In genomic region chr13:21297914-21298831, GRCh38 we compare ENCODE assay signal across 8 cellular contexts.
DNase-seq lines count a peak whose midpoint lies in the region; ATAC-seq, FAIRE-seq and TF ChIP-seq lines count a peak whose summit lies in the region.

No MANE protein-coding gene starts in this region.

- DNase-seq in CD14-positive monocyte (ENCODE audit: low spot score) = peak; percentile 69
- DNase-seq in NCI-H526 (lab: John Stamatoyannopoulos, UW) = peak; percentile 89 to 98
- DNase-seq in activated CD4-positive, alpha-beta T cell treated with anti-CD3 and anti-CD28 coated beads, Interleukin-2, amount 50 U/mL, for 24 hours (ENCODE audit: low read depth in 1 of 2, low spot score in 1 of 2) = peak; percentile 71 to 80
- peak; percentile 80 to 92 for DNase-seq in dermis microvascular lymphatic vessel endothelial cell (ENCODE audit: low read depth in 2 of 2)
- DNase-seq in HepG2 (ENCODE audit: low spot score) = peak; percentile 83
- DNase-seq in stimulated activated CD4-positive, alpha-beta T cell treated with anti-CD3 and anti-CD28 coated beads, Interleukin-2, amount 100 ng/mL, for 48 hours = peak; percentile 79

- peaks cover 0 to 5% (median 0%) of the 10 kb centered on the region in 7 donors for H3K9me3 Mint-ChIP-seq in CD14-positive monocyte

- no TSS peak for BruUV-seq in HepG2 (replicated peaks; lab: Mats Ljungman, UMichigan)

- H3K4me1 Mint-ChIP-seq in CD14-positive monocyte = peaks cover 19% of the 10 kb centered on the region

- peak; percentile 91 for TF ChIP-seq CTCF in CD14-positive monocyte (IDR thresholded peaks at IDR 0.05)
- peak; percentile 97 for TF ChIP-seq CTCF in HepG2 (CRISPR knock-in tag; IDR thresholded peaks at IDR 0.05)

- H3K27ac Mint-ChIP-seq in CD14-positive monocyte = peak overlapping the region; percentile 23 to 85 (median 76)

- H3K4me1 ChIP-seq in HepG2 (ENCODE audit: insufficient read depth, low read length) = peaks cover 12% of the 10 kb centered on the region

- H3K9ac ChIP-seq in HepG2 (ENCODE audit: insufficient read depth, low read depth, low read length) = peak overlapping the region; percentile 67

- H3K36me3 ChIP-seq in HepG2 (replicated peaks in 1 of 2; ENCODE audit: control insufficient read depth in 1 of 2, insufficient read depth in 2 of 2, low read length in 2 of 2) = peaks cover 0 to 2% of the 10 kb centered on the region in 2 experiments; a peak in 1 of 5 replicates

- peaks cover 0 to under 1% of the 10 kb centered on the region in 2 donors for H3K36me3 Mint-ChIP-seq in CD14-positive monocyte

- H2AFZ ChIP-seq in HepG2 (ENCODE audit: low read length) = peak overlapping the region; percentile 67

- H3K27me3 ChIP-seq in HepG2 (ENCODE audit: control insufficient read depth in 1 of 2, insufficient read depth in 2 of 2, low read length in 2 of 2) = no peaks in the 10 kb centered on the region

- intact Hi-C loops in CD14-positive monocyte (cut with micrococcal nuclease) (loop anchor here (2.0 to 10.0 kb wide), 4 partner anchors 121 to 179 kb away; partner anchors contain the start of genes MRPL57 (in 2 of the 2) and SKA3 (in 2 of the 2)), HepG2 (cut with micrococcal nuclease; ENCODE audit: unreplicated experiment) (loop anchor here (1.0 to 10.0 kb wide), 4 partner anchors 41 to 1497 kb away; no protein-coding TSS in a partner anchor)

- TF ChIP-seq RAD21 in HepG2 (CRISPR knock-in tag; IDR thresholded peaks at IDR 0.05) = peak; percentile 55

- peaks cover 0 to 4% (median 0%) of the 10 kb centered on the region in 3 donors for H3K27me3 Mint-ChIP-seq in CD14-positive monocyte (ENCODE audit: low read depth in 3 of 3)

- H3K4me2 ChIP-seq in HepG2 (ENCODE audit: low read depth, low read length) = peak overlapping the region; percentile 76

- in situ Hi-C loops in HepG2 (cut with HindIII; ENCODE audit: extremely low pct_ligation_motif_present, low pct_unique_long_range_greater_than_20kb) = loop anchor here (5.0 kb wide), 1 partner anchor 179 kb away; no protein-coding TSS in a partner anchor

- no peak for TF ChIP-seq POLR2A in HepG2 (IDR thresholded peaks at IDR 0.05; ENCODE audit: insufficient read depth in 1 of 2, low read depth in 2 of 2, low read length in 2 of 2)

- WGBS in HepG2 (ENCODE audit: low lambda C conversion rate) = 1% methylated on average over 16 of the region's 74 CpGs

- peak overlapping the region; percentile 41 for H3K27ac ChIP-seq in HepG2 (ENCODE audit: extremely low read length, insufficient read depth, low read length)

- peaks cover 9% of the 10 kb centered on the region for H3K79me2 ChIP-seq in HepG2 (ENCODE audit: insufficient read depth, low read length)

- POLR2A ChIA-PET in HepG2 (lab: Yijun Ruan, JAX) = interaction anchor here (1.1 to 2.2 kb wide), 2 partner anchors 122 to 161 kb away, joined by 3 to 10 read pairs; partner anchors contain the start of genes MRPL57, SKA3 and ZDHHC20

- peak overlapping the region; percentile 76 to 85 (median 83) for H3K4me3 ChIP-seq in HepG2 (replicated peaks in 1 of 3; ENCODE audit: insufficient read depth in 1 of 3, low read depth in 2 of 3, low read length in 3 of 3)

- ATAC-seq in GM19351 (IDR thresholded peaks at IDR 0.05; ENCODE audit: unreplicated experiment) (peak; percentile 83), HG03520 (IDR thresholded peaks at IDR 0.05; ENCODE audit: unreplicated experiment) (peak; percentile 87), HepG2 (peak; percentile 97)

- CTCF ChIA-PET in HepG2 (lab: Yijun Ruan, JAX; ENCODE audit: low intra/inter-chr PET ratio, low total read pairs) = interaction anchor here (2.5 to 3.5 kb wide), 2 partner anchors 179 to 181 kb away, joined by 22 to 27 read pairs; no protein-coding TSS in a partner anchor

- no peaks in the 10 kb centered on the region for H3K9me3 ChIP-seq in HepG2 (ENCODE audit: low read length)

- H3K4me3 Mint-ChIP-seq in CD14-positive monocyte = peak overlapping the region; percentile 90 to 92

- H4K20me1 ChIP-seq in HepG2 (ENCODE audit: insufficient read depth, low read length) = no peaks in the 10 kb centered on the region

- peak; percentile 81 for FAIRE-seq in HepG2 (lab: Jason Lieb, UNC)

- peak in 1 of 2 experiments; percentile 52; a peak in 2 of 4 replicates for TF ChIP-seq EP300 in HepG2 (IDR thresholded peaks at IDR 0.05; ENCODE audit: low read depth in 2 of 2, low read length in 2 of 2)
- peak; percentile 23; the same call in 1 of the 2 replicates for TF ChIP-seq EP300 in HepG2 (CRISPR knock-in tag; IDR thresholded peaks at IDR 0.05; ENCODE audit: borderline replicate concordance)

TF ChIP-seq in HepG2, 621 proteins besides CTCF, POLR2A, EP300 and RAD21 (continues in another document):
- TF ChIP-seq YY1 (IDR thresholded peaks at IDR 0.05; ENCODE audit: insufficient read depth, insufficient replicate concordance, low read depth, low read length) = peak; percentile 64
- TF ChIP-seq ZZZ3 (CRISPR knock-in tag; IDR thresholded peaks at IDR 0.05; ENCODE audit: borderline replicate concordance) = peak; percentile 99
- peak; percentile 63 for TF ChIP-seq FOSL2 (CRISPR knock-in tag; IDR thresholded peaks at IDR 0.05)
- 0 out of 2 replicates have a peak, but pooled peaks have one; percentile 29 for TF ChIP-seq PRDM10 (CRISPR knock-in tag; IDR thresholded peaks at IDR 0.05; ENCODE audit: low read depth)
- TF ChIP-seq ZBTB7B (CRISPR knock-in tag; IDR thresholded peaks at IDR 0.05) = 0 out of 2 replicates have a peak, but pooled peaks have one; percentile 41
- TF ChIP-seq MTA3 (CRISPR knock-in tag; IDR thresholded peaks at IDR 0.05) = no peak
- TF ChIP-seq ELF3 (CRISPR knock-in tag; IDR thresholded peaks at IDR 0.05) = peak; percentile 24; the same call in 1 of the 2 replicates
- TF ChIP-seq ARID4A (CRISPR knock-in tag; IDR thresholded peaks at IDR 0.05; ENCODE audit: borderline replicate concordance) = peak; percentile 99

Comparison
In these comparisons a context has a peak if more than half of its experiments do, and no peak if none do; other contexts are left out.
1. Peak in every context shown above with its lines: DNase-seq, ATAC-seq, H3K4me3 ChIP-seq and H3K27ac ChIP-seq.